2 cellular contexts compared by ENCODE assay signal in genomic region chr16:2359919-2360318, GRCh38.
TF ChIP-seq lines count a peak whose summit lies in the region.

No MANE protein-coding gene starts in this region.

TF ChIP-seq in HepG2, 621 proteins besides CTCF, POLR2A, EP300 and RAD21:
- peak; percentile 23 to 49; a peak in 2 of 4 replicates for TF ChIP-seq MAFK (conservative IDR thresholded peaks at IDR 0.05 in 1 of 2, IDR thresholded peaks at IDR 0.05 in 1 of 2; ENCODE audit: low read length in 2 of 2)
- TF ChIP-seq NFKB2 (CRISPR knock-in tag; IDR thresholded peaks at IDR 0.05; ENCODE audit: borderline replicate concordance) = no peak

TF ChIP-seq in K562, 482 proteins besides CTCF, POLR2A, EP300 and RAD21:
- TF ChIP-seq ASH1L (IDR thresholded peaks at IDR 0.05; ENCODE audit: borderline replicate concordance, low read depth, partially characterized antibody) (no peak), C11orf30 (IDR thresholded peaks at IDR 0.05; ENCODE audit: low read depth) (peak; percentile 60; the same call in 1 of the 2 replicates), PATZ1 (CRISPR knock-in tag; IDR thresholded peaks at IDR 0.05; ENCODE audit: borderline replicate concordance) (no peak), NR0B1 (IDR thresholded peaks at IDR 0.05; ENCODE audit: partially characterized antibody) (no peak), MAFG (tag; conservative IDR thresholded peaks at IDR 0.05) (peak; percentile 49), ZNF316 (IDR thresholded peaks at IDR 0.05) (peak; percentile 72), ZNF184 (CRISPR knock-in tag; IDR thresholded peaks at IDR 0.05) (no peak), ELK3 (CRISPR knock-in tag; IDR thresholded peaks at IDR 0.05) (no peak), SOX6 (IDR thresholded peaks at IDR 0.05) (peak; percentile 31; the same call in 1 of the 2 replicates)
